ENCODE assay signal across 1 cellular context in genomic region chr11:78290293-78291176, GRCh38.
TF ChIP-seq lines count a peak whose summit lies in the region.

No MANE protein-coding gene starts in this region.

TF ChIP-seq in K562, 482 proteins besides CTCF, POLR2A, EP300 and RAD21 (continued from another document and continues in another):
- TF ChIP-seq HEY1 (CRISPR knock-in tag; IDR thresholded peaks at IDR 0.05; ENCODE audit: borderline replicate concordance) (no peak), PRMT5 (CRISPR knock-in tag; IDR thresholded peaks at IDR 0.05) (no peak), HDGF (IDR thresholded peaks at IDR 0.05) (no peak), NFIC (IDR thresholded peaks at IDR 0.05) (no peak), ADNP (tag; IDR thresholded peaks at IDR 0.05) (no peak), ZSCAN29 (IDR thresholded peaks at IDR 0.05) (no peak), SP2 (IDR thresholded peaks at IDR 0.05; ENCODE audit: extremely low read depth, low read depth, low read length, poor library complexity, severe bottlenecking) (no peak), NBN (IDR thresholded peaks at IDR 0.05; ENCODE audit: low read depth) (peak; percentile 95), EHMT2 (IDR thresholded peaks at IDR 0.05) (peak; percentile 91), ZNF740 (CRISPR knock-in tag; IDR thresholded peaks at IDR 0.05) (no peak), ZNF740 (tag; IDR thresholded peaks at IDR 0.05) (peak in 1 of 2 experiments; percentile 58; a peak in 1 of 4 replicates), ZNF639 (CRISPR knock-in tag; conservative IDR thresholded peaks at IDR 0.05 in 1 of 2, IDR thresholded peaks at IDR 0.05 in 1 of 2) (no peak), THAP7 (CRISPR knock-in tag; IDR thresholded peaks at IDR 0.05) (no peak), E4F1 (CRISPR knock-in tag; IDR thresholded peaks at IDR 0.05; ENCODE audit: borderline replicate concordance) (no peak), NR2C2 (CRISPR knock-in tag; IDR thresholded peaks at IDR 0.05) (peak; percentile 38; the same call in 1 of the 2 replicates), NR2C2 (tag; IDR thresholded peaks at IDR 0.05) (peak; percentile 90), SMAD4 (CRISPR knock-in tag; conservative IDR thresholded peaks at IDR 0.05) (peak; percentile 94), ZNF584 (CRISPR knock-in tag; IDR thresholded peaks at IDR 0.05; ENCODE audit: low read depth) (peak; percentile 87), RBM17 (IDR thresholded peaks at IDR 0.05; ENCODE audit: borderline replicate concordance, low read depth, low read length) (no peak), SAFB2 (IDR thresholded peaks at IDR 0.05; ENCODE audit: borderline replicate concordance, low read depth, low read length, severe bottlenecking) (no peak), ETV1 (tag; conservative IDR thresholded peaks at IDR 0.05; ENCODE audit: low read depth) (peak; percentile 88), CCAR2 (IDR thresholded peaks at IDR 0.05; ENCODE audit: low read depth, low read length) (no peak), ZNF184 (CRISPR knock-in tag; IDR thresholded peaks at IDR 0.05) (no peak), BCLAF1 (IDR thresholded peaks at IDR 0.05; ENCODE audit: borderline replicate concordance in 1 of 2, control insufficient read depth in 1 of 2, low read depth in 2 of 2, low read length in 1 of 2) (no peak), ZNF589 (CRISPR knock-in tag; IDR thresholded peaks at IDR 0.05; ENCODE audit: low read depth) (peak; percentile 89), ZKSCAN3 (CRISPR knock-in tag; IDR thresholded peaks at IDR 0.05) (no peak; the same call in 1 of the 2 replicates), SMAD1 (IDR thresholded peaks at IDR 0.05; ENCODE audit: low read depth, low read length, partially characterized antibody) (no peak), NFE2 (IDR thresholded peaks at IDR 0.05; ENCODE audit: low read depth) (peak; percentile 55; the same call in 1 of the 2 replicates), HDAC3 (IDR thresholded peaks at IDR 0.05; ENCODE audit: borderline replicate concordance, partially characterized antibody) (peak; percentile 89), ZNF644 (tag; IDR thresholded peaks at IDR 0.05; ENCODE audit: low read depth) (peak; percentile 85), PURB (CRISPR knock-in tag; IDR thresholded peaks at IDR 0.05; ENCODE audit: low read depth) (no peak)
- TF ChIP-seq, protein P1, sequence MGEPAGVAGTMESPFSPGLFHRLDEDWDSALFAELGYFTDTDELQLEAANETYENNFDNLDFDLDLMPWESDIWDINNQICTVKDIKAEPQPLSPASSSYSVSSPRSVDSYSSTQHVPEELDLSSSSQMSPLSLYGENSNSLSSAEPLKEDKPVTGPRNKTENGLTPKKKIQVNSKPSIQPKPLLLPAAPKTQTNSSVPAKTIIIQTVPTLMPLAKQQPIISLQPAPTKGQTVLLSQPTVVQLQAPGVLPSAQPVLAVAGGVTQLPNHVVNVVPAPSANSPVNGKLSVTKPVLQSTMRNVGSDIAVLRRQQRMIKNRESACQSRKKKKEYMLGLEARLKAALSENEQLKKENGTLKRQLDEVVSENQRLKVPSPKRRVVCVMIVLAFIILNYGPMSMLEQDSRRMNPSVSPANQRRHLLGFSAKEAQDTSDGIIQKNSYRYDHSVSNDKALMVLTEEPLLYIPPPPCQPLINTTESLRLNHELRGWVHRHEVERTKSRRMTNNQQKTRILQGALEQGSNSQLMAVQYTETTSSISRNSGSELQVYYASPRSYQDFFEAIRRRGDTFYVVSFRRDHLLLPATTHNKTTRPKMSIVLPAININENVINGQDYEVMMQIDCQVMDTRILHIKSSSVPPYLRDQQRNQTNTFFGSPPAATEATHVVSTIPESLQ (CRISPR knock-in tag; IDR thresholded peaks at IDR 0.05) = no peak
- TF ChIP-seq, protein P2, sequence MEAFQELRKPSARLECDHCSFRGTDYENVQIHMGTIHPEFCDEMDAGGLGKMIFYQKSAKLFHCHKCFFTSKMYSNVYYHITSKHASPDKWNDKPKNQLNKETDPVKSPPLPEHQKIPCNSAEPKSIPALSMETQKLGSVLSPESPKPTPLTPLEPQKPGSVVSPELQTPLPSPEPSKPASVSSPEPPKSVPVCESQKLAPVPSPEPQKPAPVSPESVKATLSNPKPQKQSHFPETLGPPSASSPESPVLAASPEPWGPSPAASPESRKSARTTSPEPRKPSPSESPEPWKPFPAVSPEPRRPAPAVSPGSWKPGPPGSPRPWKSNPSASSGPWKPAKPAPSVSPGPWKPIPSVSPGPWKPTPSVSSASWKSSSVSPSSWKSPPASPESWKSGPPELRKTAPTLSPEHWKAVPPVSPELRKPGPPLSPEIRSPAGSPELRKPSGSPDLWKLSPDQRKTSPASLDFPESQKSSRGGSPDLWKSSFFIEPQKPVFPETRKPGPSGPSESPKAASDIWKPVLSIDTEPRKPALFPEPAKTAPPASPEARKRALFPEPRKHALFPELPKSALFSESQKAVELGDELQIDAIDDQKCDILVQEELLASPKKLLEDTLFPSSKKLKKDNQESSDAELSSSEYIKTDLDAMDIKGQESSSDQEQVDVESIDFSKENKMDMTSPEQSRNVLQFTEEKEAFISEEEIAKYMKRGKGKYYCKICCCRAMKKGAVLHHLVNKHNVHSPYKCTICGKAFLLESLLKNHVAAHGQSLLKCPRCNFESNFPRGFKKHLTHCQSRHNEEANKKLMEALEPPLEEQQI (IDR thresholded peaks at IDR 0.05) = peak; percentile 79; the same call in 1 of the 2 replicates
- TF ChIP-seq, protein P3, sequence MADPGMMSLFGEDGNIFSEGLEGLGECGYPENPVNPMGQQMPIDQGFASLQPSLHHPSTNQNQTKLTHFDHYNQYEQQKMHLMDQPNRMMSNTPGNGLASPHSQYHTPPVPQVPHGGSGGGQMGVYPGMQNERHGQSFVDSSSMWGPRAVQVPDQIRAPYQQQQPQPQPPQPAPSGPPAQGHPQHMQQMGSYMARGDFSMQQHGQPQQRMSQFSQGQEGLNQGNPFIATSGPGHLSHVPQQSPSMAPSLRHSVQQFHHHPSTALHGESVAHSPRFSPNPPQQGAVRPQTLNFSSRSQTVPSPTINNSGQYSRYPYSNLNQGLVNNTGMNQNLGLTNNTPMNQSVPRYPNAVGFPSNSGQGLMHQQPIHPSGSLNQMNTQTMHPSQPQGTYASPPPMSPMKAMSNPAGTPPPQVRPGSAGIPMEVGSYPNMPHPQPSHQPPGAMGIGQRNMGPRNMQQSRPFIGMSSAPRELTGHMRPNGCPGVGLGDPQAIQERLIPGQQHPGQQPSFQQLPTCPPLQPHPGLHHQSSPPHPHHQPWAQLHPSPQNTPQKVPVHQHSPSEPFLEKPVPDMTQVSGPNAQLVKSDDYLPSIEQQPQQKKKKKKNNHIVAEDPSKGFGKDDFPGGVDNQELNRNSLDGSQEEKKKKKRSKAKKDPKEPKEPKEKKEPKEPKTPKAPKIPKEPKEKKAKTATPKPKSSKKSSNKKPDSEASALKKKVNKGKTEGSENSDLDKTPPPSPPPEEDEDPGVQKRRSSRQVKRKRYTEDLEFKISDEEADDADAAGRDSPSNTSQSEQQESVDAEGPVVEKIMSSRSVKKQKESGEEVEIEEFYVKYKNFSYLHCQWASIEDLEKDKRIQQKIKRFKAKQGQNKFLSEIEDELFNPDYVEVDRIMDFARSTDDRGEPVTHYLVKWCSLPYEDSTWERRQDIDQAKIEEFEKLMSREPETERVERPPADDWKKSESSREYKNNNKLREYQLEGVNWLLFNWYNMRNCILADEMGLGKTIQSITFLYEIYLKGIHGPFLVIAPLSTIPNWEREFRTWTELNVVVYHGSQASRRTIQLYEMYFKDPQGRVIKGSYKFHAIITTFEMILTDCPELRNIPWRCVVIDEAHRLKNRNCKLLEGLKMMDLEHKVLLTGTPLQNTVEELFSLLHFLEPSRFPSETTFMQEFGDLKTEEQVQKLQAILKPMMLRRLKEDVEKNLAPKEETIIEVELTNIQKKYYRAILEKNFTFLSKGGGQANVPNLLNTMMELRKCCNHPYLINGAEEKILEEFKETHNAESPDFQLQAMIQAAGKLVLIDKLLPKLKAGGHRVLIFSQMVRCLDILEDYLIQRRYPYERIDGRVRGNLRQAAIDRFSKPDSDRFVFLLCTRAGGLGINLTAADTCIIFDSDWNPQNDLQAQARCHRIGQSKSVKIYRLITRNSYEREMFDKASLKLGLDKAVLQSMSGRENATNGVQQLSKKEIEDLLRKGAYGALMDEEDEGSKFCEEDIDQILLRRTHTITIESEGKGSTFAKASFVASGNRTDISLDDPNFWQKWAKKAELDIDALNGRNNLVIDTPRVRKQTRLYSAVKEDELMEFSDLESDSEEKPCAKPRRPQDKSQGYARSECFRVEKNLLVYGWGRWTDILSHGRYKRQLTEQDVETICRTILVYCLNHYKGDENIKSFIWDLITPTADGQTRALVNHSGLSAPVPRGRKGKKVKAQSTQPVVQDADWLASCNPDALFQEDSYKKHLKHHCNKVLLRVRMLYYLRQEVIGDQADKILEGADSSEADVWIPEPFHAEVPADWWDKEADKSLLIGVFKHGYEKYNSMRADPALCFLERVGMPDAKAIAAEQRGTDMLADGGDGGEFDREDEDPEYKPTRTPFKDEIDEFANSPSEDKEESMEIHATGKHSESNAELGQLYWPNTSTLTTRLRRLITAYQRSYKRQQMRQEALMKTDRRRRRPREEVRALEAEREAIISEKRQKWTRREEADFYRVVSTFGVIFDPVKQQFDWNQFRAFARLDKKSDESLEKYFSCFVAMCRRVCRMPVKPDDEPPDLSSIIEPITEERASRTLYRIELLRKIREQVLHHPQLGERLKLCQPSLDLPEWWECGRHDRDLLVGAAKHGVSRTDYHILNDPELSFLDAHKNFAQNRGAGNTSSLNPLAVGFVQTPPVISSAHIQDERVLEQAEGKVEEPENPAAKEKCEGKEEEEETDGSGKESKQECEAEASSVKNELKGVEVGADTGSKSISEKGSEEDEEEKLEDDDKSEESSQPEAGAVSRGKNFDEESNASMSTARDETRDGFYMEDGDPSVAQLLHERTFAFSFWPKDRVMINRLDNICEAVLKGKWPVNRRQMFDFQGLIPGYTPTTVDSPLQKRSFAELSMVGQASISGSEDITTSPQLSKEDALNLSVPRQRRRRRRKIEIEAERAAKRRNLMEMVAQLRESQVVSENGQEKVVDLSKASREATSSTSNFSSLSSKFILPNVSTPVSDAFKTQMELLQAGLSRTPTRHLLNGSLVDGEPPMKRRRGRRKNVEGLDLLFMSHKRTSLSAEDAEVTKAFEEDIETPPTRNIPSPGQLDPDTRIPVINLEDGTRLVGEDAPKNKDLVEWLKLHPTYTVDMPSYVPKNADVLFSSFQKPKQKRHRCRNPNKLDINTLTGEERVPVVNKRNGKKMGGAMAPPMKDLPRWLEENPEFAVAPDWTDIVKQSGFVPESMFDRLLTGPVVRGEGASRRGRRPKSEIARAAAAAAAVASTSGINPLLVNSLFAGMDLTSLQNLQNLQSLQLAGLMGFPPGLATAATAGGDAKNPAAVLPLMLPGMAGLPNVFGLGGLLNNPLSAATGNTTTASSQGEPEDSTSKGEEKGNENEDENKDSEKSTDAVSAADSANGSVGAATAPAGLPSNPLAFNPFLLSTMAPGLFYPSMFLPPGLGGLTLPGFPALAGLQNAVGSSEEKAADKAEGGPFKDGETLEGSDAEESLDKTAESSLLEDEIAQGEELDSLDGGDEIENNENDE (IDR thresholded peaks at IDR 0.05; ENCODE audit: low read depth, low read length) = no peak
